18 cellular contexts compared by ENCODE assay signal in genomic region chr2:201883559-201883958, GRCh38.
DNase-seq lines count a peak whose midpoint lies in the region; ATAC-seq, FAIRE-seq and TF ChIP-seq lines count a peak whose summit lies in the region.
"Had no signal": no experiment of that assay in that cellular context is flagged by ENCODE, and none has a peak within 500 bp of the region (broad histone marks: within the 10 kb centered on the region; RNA-seq: fewer than 3 reads in every experiment).

No MANE protein-coding gene starts in this region.

- CTCF ChIA-PET in SK-N-SH (lab: Yijun Ruan, JAX) = interaction anchor here (1.3 kb wide), 2 partner anchors 23 to 48 kb away, joined by 3 read pairs; no protein-coding TSS in a partner anchor

- no peak overlapping the region for H3K4me2 ChIP-seq in SK-N-SH
- H3K4me2 ChIP-seq in astrocyte (ENCODE audit: low read length) = peak overlapping the region; percentile 22
- H3K4me2 ChIP-seq in mesendoderm (ENCODE audit: low read length) = no peak overlapping the region

- no peak overlapping the region for H3K4ac ChIP-seq in mesendoderm (ENCODE audit: low read depth, low read length)

- H3K4me1 ChIP-seq in SK-N-SH (ENCODE audit: control insufficient read depth in 1 of 2, insufficient read depth in 2 of 2, low read depth in 1 of 2, low read length in 1 of 2) = peaks cover 49 to 60% of the 10 kb centered on the region in 2 experiments
- H3K4me1 ChIP-seq in astrocyte (ENCODE audit: insufficient read depth, low read length) = peaks cover 42% of the 10 kb centered on the region
- H3K4me1 ChIP-seq in mesendoderm (ENCODE audit: control insufficient read depth, low read depth, low read length) = peaks cover 6% of the 10 kb centered on the region

- TF ChIP-seq RAD21 in SK-N-SH (IDR thresholded peaks at IDR 0.05; ENCODE audit: low read length) = no peak

- ATAC-seq in SK-N-SH treated with all-trans-retinoic acid at 6 μM for 48 hours (no peak), GM21390 (IDR thresholded peaks at IDR 0.05; ENCODE audit: unreplicated experiment) (no peak)

- H3K18ac ChIP-seq in mesendoderm (ENCODE audit: low read length) = peak overlapping the region; percentile 39

- no peaks in the 10 kb centered on the region for H3K27me3 ChIP-seq in SK-N-SH (ENCODE audit: insufficient read depth)
- H3K27me3 ChIP-seq in astrocyte (ENCODE audit: insufficient read depth, low read length) = no peaks in the 10 kb centered on the region
- H3K27me3 ChIP-seq in mesendoderm (ENCODE audit: insufficient read depth, low read length, poor library complexity) = no peaks in the 10 kb centered on the region
- H3K27me3 ChIP-seq: brain microvascular endothelial cell, SJSA1, thyroid gland had no signal

- H3K23ac ChIP-seq in mesendoderm (ENCODE audit: low read length) = no peak overlapping the region

- H4K5ac ChIP-seq in mesendoderm (ENCODE audit: low read length) = no peak overlapping the region

- FAIRE-seq in astrocyte (lab: Jason Lieb, UNC) = no peak

- H2BK5ac ChIP-seq in mesendoderm (ENCODE audit: low read length) = no peak overlapping the region

- H3K36me3 ChIP-seq in SK-N-SH (replicated peaks in 1 of 2; ENCODE audit: control insufficient read depth in 1 of 2, insufficient read depth in 2 of 2, low read length in 1 of 2) = no peaks in the 10 kb centered on the region
- no peaks in the 10 kb centered on the region for H3K36me3 ChIP-seq in astrocyte (ENCODE audit: insufficient read depth, low read length)
- no peaks in the 10 kb centered on the region for H3K36me3 ChIP-seq in mesendoderm (ENCODE audit: control insufficient read depth, insufficient read depth, low read length)
- H3K36me3 ChIP-seq: brain microvascular endothelial cell, SJSA1, thyroid gland had no signal

- H4K20me1 ChIP-seq in SK-N-SH (ENCODE audit: insufficient read depth) (no peaks in the 10 kb centered on the region), astrocyte (ENCODE audit: insufficient read depth, low read length) (no peaks in the 10 kb centered on the region)

- H3K27me3 Mint-ChIP-seq in astrocyte (ENCODE audit: low read depth, unreplicated experiment) = no peaks in the 10 kb centered on the region

- H2AFZ ChIP-seq in SK-N-SH (ENCODE audit: low read depth) (no peak overlapping the region), astrocyte (ENCODE audit: low read depth, low read length) (no peak overlapping the region)

- no peak for TF ChIP-seq CTCF in SK-N-SH (IDR thresholded peaks at IDR 0.05)
- TF ChIP-seq CTCF in astrocyte (IDR thresholded peaks at IDR 0.05; ENCODE audit: insufficient read depth, low read depth, low read length) = no peak

- no peak overlapping the region for H3K4me3 Mint-ChIP-seq in astrocyte (ENCODE audit: unreplicated experiment)
- H3K4me3 Mint-ChIP-seq: activated naive CD4-positive, alpha-beta T cell treated with anti-CD3 and anti-CD28 coated beads, Interleukin-2, amount 10 ng/mL, durations not matched to agents 7 days and 5 days; CD4-positive, CD25-positive, alpha-beta regulatory T cell had no signal

- H3K79me2 ChIP-seq in SK-N-SH (ENCODE audit: insufficient read depth) (no peaks in the 10 kb centered on the region), astrocyte (ENCODE audit: insufficient read depth, low read length) (no peaks in the 10 kb centered on the region), mesendoderm (ENCODE audit: control insufficient read depth, insufficient read depth, low read length) (no peaks in the 10 kb centered on the region)

- peaks cover 13% of the 10 kb centered on the region for H3F3A ChIP-seq in SK-N-SH (replicated peaks; ENCODE audit: insufficient read depth)

- H2BK120ac ChIP-seq in mesendoderm (ENCODE audit: low read depth, low read length) = no peak overlapping the region

- H3K27ac ChIP-seq in SK-N-SH (ENCODE audit: low read depth in 2 of 2, low read length in 1 of 2) (peak overlapping the region in 1 of 2 experiments; percentile 44; a peak in 2 of 4 replicates), astrocyte (ENCODE audit: low read depth, low read length) (no peak overlapping the region), mesendoderm (ENCODE audit: low read depth, low read length) (no peak overlapping the region)
- H3K27ac ChIP-seq: brain microvascular endothelial cell, SJSA1, thyroid gland had no signal

- peaks cover 46% of the 10 kb centered on the region for H3K4me1 Mint-ChIP-seq in astrocyte (ENCODE audit: low read depth, unreplicated experiment)

- TF ChIP-seq EP300 in SK-N-SH (IDR thresholded peaks at IDR 0.05; ENCODE audit: borderline replicate concordance in 1 of 2, low read depth in 1 of 2, low read length in 1 of 2) = no peak

- H3K9ac ChIP-seq in SK-N-SH = no peak overlapping the region
- no peak overlapping the region for H3K9ac ChIP-seq in astrocyte (ENCODE audit: low read length)
- H3K9ac ChIP-seq in mesendoderm (ENCODE audit: low read length) = no peak overlapping the region

- no peak overlapping the region for H4K8ac ChIP-seq in mesendoderm (ENCODE audit: low read depth, low read length)

- no peaks in the 10 kb centered on the region for H3K79me1 ChIP-seq in mesendoderm (ENCODE audit: low read length)

- DNase-seq in SK-N-SH (no peak), astrocyte (ENCODE audit: low read depth) (peak; percentile 47), mesendoderm (no peak), GDM1 (lab: John Stamatoyannopoulos, UW) (no peak), inferior parietal cortex (ENCODE audit: extremely low spot score) (no peak), hepatic stellate cell (ENCODE audit: low spot score) (no peak)
- DNase-seq: activated CD4-positive, alpha-beta T cell treated with anti-CD3 and anti-CD28 coated beads for 48 hours; activated naive CD4-positive, alpha-beta T cell treated with anti-CD3 and anti-CD28 coated beads, Interleukin-2, amount 10 ng/mL, durations not matched to agents 7 days and 5 days; brain microvascular endothelial cell; CD4-positive, CD25-positive, alpha-beta regulatory T cell; islet precursor cell; Kasumi-1; NCI-H1694 treated with DMSO at 0.1 percent for 48 hours; T-helper 9 cell; thyroid gland had no signal

- no peaks in the 10 kb centered on the region for H3K9me3 Mint-ChIP-seq in astrocyte (ENCODE audit: unreplicated experiment)
- H3K9me3 Mint-ChIP-seq: activated naive CD4-positive, alpha-beta T cell treated with anti-CD3 and anti-CD28 coated beads, Interleukin-2, amount 10 ng/mL, durations not matched to agents 7 days and 5 days had no signal

- no peak overlapping the region for H2AK5ac ChIP-seq in mesendoderm (ENCODE audit: low read length)

- no peaks in the 10 kb centered on the region for H3K9me2 ChIP-seq in SK-N-SH

- H3K9me3 ChIP-seq in SK-N-SH (no peaks in the 10 kb centered on the region), astrocyte (ENCODE audit: insufficient read depth, low read depth, low read length) (no peaks in the 10 kb centered on the region)
- H3K9me3 ChIP-seq: SJSA1, thyroid gland had no signal

- no peak overlapping the region for H3K27ac Mint-ChIP-seq in astrocyte (ENCODE audit: unreplicated experiment)
- H3K27ac Mint-ChIP-seq: activated naive CD4-positive, alpha-beta T cell treated with anti-CD3 and anti-CD28 coated beads, Interleukin-2, amount 10 ng/mL, durations not matched to agents 7 days and 5 days; CD4-positive, CD25-positive, alpha-beta regulatory T cell had no signal

- H3K36me3 Mint-ChIP-seq in astrocyte (ENCODE audit: low read depth, unreplicated experiment) = no peaks in the 10 kb centered on the region
- H3K36me3 Mint-ChIP-seq: activated naive CD4-positive, alpha-beta T cell treated with anti-CD3 and anti-CD28 coated beads, Interleukin-2, amount 10 ng/mL, durations not matched to agents 7 days and 5 days; CD4-positive, CD25-positive, alpha-beta regulatory T cell had no signal

- H3K4me3 ChIP-seq in SK-N-SH (ENCODE audit: low read depth in 2 of 2, low read length in 1 of 2) = no peak overlapping the region
- no peak overlapping the region for H3K4me3 ChIP-seq in astrocyte (ENCODE audit: insufficient read depth, low read depth, low read length)
- H3K4me3 ChIP-seq in mesendoderm (ENCODE audit: low read length) = no peak overlapping the region
- H3K4me3 ChIP-seq: SJSA1, thyroid gland had no signal

- POLR2A ChIA-PET in SK-N-SH (lab: Yijun Ruan, JAX) = no interaction called here

- 94% methylated on average over 5 of the region's 5 CpGs for WGBS in SK-N-SH (ENCODE audit: low lambda C conversion rate)
- WGBS in mesendoderm (ENCODE audit: extremely low coverage, insufficient coverage, low lambda C conversion rate) = no CpG with 5 or more reads among the region's 5 CpGs

- no peak overlapping the region for H2BK15ac ChIP-seq in mesendoderm (replicated peaks; ENCODE audit: low read depth)

- H3K56ac ChIP-seq in mesendoderm (ENCODE audit: low read length) = no peak overlapping the region

TF ChIP-seq in SK-N-SH treated with all-trans-retinoic acid at 6 μM for 48 hours, 23 proteins besides CTCF, POLR2A, EP300 and RAD21:
- 0 out of 2 replicates have a peak, but pooled peaks have one; percentile 12 for TF ChIP-seq ISL1 (CRISPR knock-in tag; IDR thresholded peaks at IDR 0.05)
- 0 out of 2 replicates have a peak, but pooled peaks have one; percentile 57 for TF ChIP-seq SNAI2 (CRISPR knock-in tag; IDR thresholded peaks at IDR 0.05)
- TF ChIP-seq TOX (CRISPR knock-in tag; IDR thresholded peaks at IDR 0.05; ENCODE audit: borderline replicate concordance) = no peak

TF ChIP-seq in SK-N-SH, 30 proteins besides CTCF, POLR2A, EP300 and RAD21:
- TF ChIP-seq JUND (IDR thresholded peaks at IDR 0.05) = no peak
- TF ChIP-seq CHD2 (IDR thresholded peaks at IDR 0.05; ENCODE audit: low read length, partially characterized antibody) = no peak
